ENCODE assay signal across 16 cellular contexts in genomic region chr13:107960301-107960700, GRCh38.
DNase-seq lines count a peak whose midpoint lies in the region; ATAC-seq and TF ChIP-seq lines count a peak whose summit lies in the region.
"Had no signal": no experiment of that assay in that cellular context is flagged by ENCODE, and none has a peak within 500 bp of the region (broad histone marks: within the 10 kb centered on the region; RNA-seq: fewer than 3 reads in every experiment).

No MANE protein-coding gene starts in this region.

- no peak overlapping the region for H4K8ac ChIP-seq in IMR-90 (ENCODE audit: low read depth in 2 of 2, low read length in 2 of 2)
- H4K8ac ChIP-seq in mesendoderm (ENCODE audit: low read depth, low read length): no peak overlapping the region

- H3K14ac ChIP-seq in IMR-90 (replicated peaks; ENCODE audit: low read depth, low read length): no peak overlapping the region

- CTCF ChIA-PET in IMR-90 (lab: Yijun Ruan, JAX): no interaction called here

- no peak for TF ChIP-seq RAD21 in IMR-90 (IDR thresholded peaks at IDR 0.05; ENCODE audit: low read length)

- in situ Hi-C loops in IMR-90 (cut with MboI; ENCODE audit: low sequenced_read_pairs): no loop called here

- no peak for TF ChIP-seq CTCF in IMR-90 (conservative IDR thresholded peaks at IDR 0.05; ENCODE audit: low read depth, low read length)
- TF ChIP-seq CTCF in foreskin keratinocyte (conservative IDR thresholded peaks at IDR 0.05): no peak

- no peaks in the 10 kb centered on the region for H3K36me3 ChIP-seq in IMR-90 (ENCODE audit: control insufficient read depth, insufficient read depth, low read length)
- H3K36me3 ChIP-seq in mesendoderm (ENCODE audit: control insufficient read depth, insufficient read depth, low read length): no peaks in the 10 kb centered on the region
- H3K36me3 ChIP-seq: BE2C, HAP-1 had no signal

- no peak overlapping the region for H4K91ac ChIP-seq in IMR-90 (ENCODE audit: insufficient read depth, low read depth, low read length)

- no peak overlapping the region for H2AK9ac ChIP-seq in IMR-90 (replicated peaks; ENCODE audit: low read depth, low read length, poor library complexity)

- no peak overlapping the region for H2AFZ ChIP-seq in IMR-90 (replicated peaks; ENCODE audit: low read length, poor library complexity)

- no peak overlapping the region for H2BK15ac ChIP-seq in IMR-90 (ENCODE audit: low read depth, low read length)
- no peak overlapping the region for H2BK15ac ChIP-seq in mesendoderm (replicated peaks; ENCODE audit: low read depth)

- H3K79me2 ChIP-seq in mesendoderm (ENCODE audit: control insufficient read depth, insufficient read depth, low read length): no peaks in the 10 kb centered on the region

- H3K9me3 ChIP-seq in IMR-90 (ENCODE audit: control insufficient read depth, insufficient read depth, low read length): no peaks in the 10 kb centered on the region
- H3K9me3 ChIP-seq: A549, BE2C, HAP-1 had no signal

- no peaks in the 10 kb centered on the region for H3K79me1 ChIP-seq in IMR-90 (ENCODE audit: low read depth in 1 of 2, low read length in 2 of 2)
- H3K79me1 ChIP-seq in mesendoderm (ENCODE audit: low read length): no peaks in the 10 kb centered on the region

- H3K23ac ChIP-seq in IMR-90 (ENCODE audit: low read depth, low read length) (no peak overlapping the region), mesendoderm (ENCODE audit: low read length) (no peak overlapping the region)

- intact Hi-C loops in IMR-90 (cut with micrococcal nuclease): no loop called here

- TF ChIP-seq POLR2A in IMR-90 (IDR thresholded peaks at IDR 0.05; ENCODE audit: low read depth, low read length): no peak

- no peak overlapping the region for H3K4me2 ChIP-seq in IMR-90 (ENCODE audit: low read depth, low read length)
- no peak overlapping the region for H3K4me2 ChIP-seq in mesendoderm (ENCODE audit: low read length)
- H3K4me2 ChIP-seq: A549 had no signal

- H3K9ac ChIP-seq in IMR-90 (ENCODE audit: low read depth, low read length) (no peak overlapping the region), mesendoderm (ENCODE audit: low read length) (no peak overlapping the region)

- H3K56ac ChIP-seq in IMR-90 (ENCODE audit: extremely low read depth, insufficient read depth, low read length) (no peak overlapping the region), mesendoderm (ENCODE audit: low read length) (no peak overlapping the region)

- H2BK5ac ChIP-seq in IMR-90 (ENCODE audit: low read depth, low read length, poor library complexity, severe bottlenecking) (no peak overlapping the region), mesendoderm (ENCODE audit: low read length) (no peak overlapping the region)

- BruUV-seq in IMR-90 (replicated peaks; lab: Mats Ljungman, UMichigan): no TSS peak

- WGBS in IMR-90 (ENCODE audit: extremely low coverage in 2 of 2, insufficient read length in 1 of 2), 2 experiments: no CpG with 5 or more reads among the region's 1 CpG
- WGBS in mesendoderm (ENCODE audit: extremely low coverage, insufficient coverage, low lambda C conversion rate): no CpG with 5 or more reads among the region's 1 CpG

- H3K27ac ChIP-seq in IMR-90 (ENCODE audit: insufficient read depth, low read length) (no peak overlapping the region), mesendoderm (ENCODE audit: low read depth, low read length) (no peak overlapping the region), foreskin keratinocyte (no peak overlapping the region)
- H3K27ac ChIP-seq: A549, C4-2B had no signal

- H3K4me1 ChIP-seq in IMR-90 (ENCODE audit: control insufficient read depth, insufficient read depth, low read length): no peaks in the 10 kb centered on the region
- no peaks in the 10 kb centered on the region for H3K4me1 ChIP-seq in mesendoderm (ENCODE audit: control insufficient read depth, low read depth, low read length)
- no peaks in the 10 kb centered on the region for H3K4me1 ChIP-seq in foreskin keratinocyte
- H3K4me1 ChIP-seq: A549, HAP-1 had no signal

- no peaks in the 10 kb centered on the region for H3K9me1 ChIP-seq in IMR-90 (ENCODE audit: insufficient read depth, low read length)

- H3K4me3 ChIP-seq in IMR-90 (ENCODE audit: insufficient read depth, low read depth, low read length) (no peak overlapping the region), mesendoderm (ENCODE audit: low read length) (no peak overlapping the region)
- H3K4me3 ChIP-seq: A549, HAP-1 had no signal

- POLR2A ChIA-PET in IMR-90 (lab: Charles Lee; ENCODE audit: unreplicated experiment): no interaction called here

- ATAC-seq in IMR-90 (ENCODE audit: low read depth) (peak; percentile 32; the same call in 1 of the 2 replicates), GM18517 (IDR thresholded peaks at IDR 0.05; ENCODE audit: unreplicated experiment) (no peak), foreskin keratinocyte (no peak)
- ATAC-seq: A549 had no signal

- dilution Hi-C loops in IMR-90 (cut with HindIII; ENCODE audit: low sequenced_read_pairs, unreplicated experiment): no loop called here

- H3K4ac ChIP-seq in IMR-90 (ENCODE audit: low read depth, low read length): no peak overlapping the region
- H3K4ac ChIP-seq in mesendoderm (ENCODE audit: low read depth, low read length): no peak overlapping the region

- H2BK120ac ChIP-seq in IMR-90 (ENCODE audit: low read depth, low read length): no peak overlapping the region
- H2BK120ac ChIP-seq in mesendoderm (ENCODE audit: low read depth, low read length): no peak overlapping the region

- no peak overlapping the region for H3K18ac ChIP-seq in IMR-90 (ENCODE audit: low read depth, low read length)
- H3K18ac ChIP-seq in mesendoderm (ENCODE audit: low read length): no peak overlapping the region

- H3K27me3 ChIP-seq in IMR-90 (ENCODE audit: control insufficient read depth, insufficient read depth, low read length): peaks cover 4% of the 10 kb centered on the region; the same call in 1 of the 2 replicates
- no peaks in the 10 kb centered on the region for H3K27me3 ChIP-seq in mesendoderm (ENCODE audit: insufficient read depth, low read length, poor library complexity)
- H3K27me3 ChIP-seq in foreskin keratinocyte: no peaks in the 10 kb centered on the region
- H3K27me3 ChIP-seq: BE2C had no signal

- H2AK5ac ChIP-seq in IMR-90 (ENCODE audit: low read depth, low read length): no peak overlapping the region
- H2AK5ac ChIP-seq in mesendoderm (ENCODE audit: low read length): no peak overlapping the region

- DNase-seq in IMR-90 (no peak), amniotic epithelial cell (ENCODE audit: low read depth) (peak; percentile 11), iPS-NIHi11 (ENCODE audit: low spot score) (peak; percentile 26), mesendoderm (peak; percentile 51), foreskin keratinocyte (no peak), GOT3 (lab: John Stamatoyannopoulos, UW) (no peak), DMS 273 treated with DMSO at 0.1 percent for 48 hours (lab: John Stamatoyannopoulos, UW) (no peak)
- DNase-seq: BE2C; CD4-positive, alpha-beta memory T cell; DMS153; DMS79 treated with DMSO at 0.1 percent for 48 hours; EL had no signal

- no peak overlapping the region for H2BK20ac ChIP-seq in IMR-90 (ENCODE audit: low read depth, low read length)

- H4K5ac ChIP-seq in IMR-90 (ENCODE audit: low read depth, low read length): no peak overlapping the region
- no peak overlapping the region for H4K5ac ChIP-seq in mesendoderm (ENCODE audit: low read length)

- H4K20me1 ChIP-seq in IMR-90 (ENCODE audit: insufficient read depth, low read length): no peaks in the 10 kb centered on the region

TF ChIP-seq in IMR-90, 13 proteins besides CTCF, POLR2A, EP300 and RAD21:
- TF ChIP-seq RFX5 (IDR thresholded peaks at IDR 0.05; ENCODE audit: low read depth, low read length) (no peak), BHLHE40 (IDR thresholded peaks at IDR 0.05; ENCODE audit: low read depth, low read length) (no peak), RCOR1 (IDR thresholded peaks at IDR 0.05; ENCODE audit: insufficient replicate concordance, low read length) (no peak), MAZ (IDR thresholded peaks at IDR 0.05; ENCODE audit: borderline replicate concordance, low read depth, low read length) (no peak), MXI1 (IDR thresholded peaks at IDR 0.05; ENCODE audit: borderline replicate concordance, low read depth, low read length) (no peak), CEBPB (IDR thresholded peaks at IDR 0.05; ENCODE audit: low read depth, low read length) (no peak), MAFK (IDR thresholded peaks at IDR 0.05; ENCODE audit: low read depth, low read length) (no peak), NFE2L2 (IDR thresholded peaks at IDR 0.05; ENCODE audit: low read depth, low read length) (no peak), SMC3 (IDR thresholded peaks at IDR 0.05; ENCODE audit: low read depth, low read length) (no peak), CHD1 (IDR thresholded peaks at IDR 0.05; ENCODE audit: low read depth, low read length) (no peak), FOS (IDR thresholded peaks at IDR 0.05; ENCODE audit: low read depth, low read length) (no peak)
- TF ChIP-seq, protein P1, sequence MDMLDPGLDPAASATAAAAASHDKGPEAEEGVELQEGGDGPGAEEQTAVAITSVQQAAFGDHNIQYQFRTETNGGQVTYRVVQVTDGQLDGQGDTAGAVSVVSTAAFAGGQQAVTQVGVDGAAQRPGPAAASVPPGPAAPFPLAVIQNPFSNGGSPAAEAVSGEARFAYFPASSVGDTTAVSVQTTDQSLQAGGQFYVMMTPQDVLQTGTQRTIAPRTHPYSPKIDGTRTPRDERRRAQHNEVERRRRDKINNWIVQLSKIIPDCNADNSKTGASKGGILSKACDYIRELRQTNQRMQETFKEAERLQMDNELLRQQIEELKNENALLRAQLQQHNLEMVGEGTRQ (IDR thresholded peaks at IDR 0.05; ENCODE audit: low read depth, low read length): no peak
- TF ChIP-seq, protein P2, sequence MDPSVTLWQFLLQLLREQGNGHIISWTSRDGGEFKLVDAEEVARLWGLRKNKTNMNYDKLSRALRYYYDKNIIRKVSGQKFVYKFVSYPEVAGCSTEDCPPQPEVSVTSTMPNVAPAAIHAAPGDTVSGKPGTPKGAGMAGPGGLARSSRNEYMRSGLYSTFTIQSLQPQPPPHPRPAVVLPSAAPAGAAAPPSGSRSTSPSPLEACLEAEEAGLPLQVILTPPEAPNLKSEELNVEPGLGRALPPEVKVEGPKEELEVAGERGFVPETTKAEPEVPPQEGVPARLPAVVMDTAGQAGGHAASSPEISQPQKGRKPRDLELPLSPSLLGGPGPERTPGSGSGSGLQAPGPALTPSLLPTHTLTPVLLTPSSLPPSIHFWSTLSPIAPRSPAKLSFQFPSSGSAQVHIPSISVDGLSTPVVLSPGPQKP (IDR thresholded peaks at IDR 0.05; ENCODE audit: borderline replicate concordance, low read depth, low read length): no peak

Comparison
In these comparisons a context has a peak if more than half of its experiments do, and no peak if none do; other contexts are left out.
1. DNase-seq: peak in amniotic epithelial cell (single experiment), iPS-NIHi11 (single experiment) and mesendoderm (single experiment); none in IMR-90 (single experiment), foreskin keratinocyte (0 of 2), GOT3 (single experiment) and DMS 273 treated with DMSO at 0.1 percent for 48 hours (single experiment).